26 cellular contexts compared by ENCODE assay signal in the genomic region with DNA sequence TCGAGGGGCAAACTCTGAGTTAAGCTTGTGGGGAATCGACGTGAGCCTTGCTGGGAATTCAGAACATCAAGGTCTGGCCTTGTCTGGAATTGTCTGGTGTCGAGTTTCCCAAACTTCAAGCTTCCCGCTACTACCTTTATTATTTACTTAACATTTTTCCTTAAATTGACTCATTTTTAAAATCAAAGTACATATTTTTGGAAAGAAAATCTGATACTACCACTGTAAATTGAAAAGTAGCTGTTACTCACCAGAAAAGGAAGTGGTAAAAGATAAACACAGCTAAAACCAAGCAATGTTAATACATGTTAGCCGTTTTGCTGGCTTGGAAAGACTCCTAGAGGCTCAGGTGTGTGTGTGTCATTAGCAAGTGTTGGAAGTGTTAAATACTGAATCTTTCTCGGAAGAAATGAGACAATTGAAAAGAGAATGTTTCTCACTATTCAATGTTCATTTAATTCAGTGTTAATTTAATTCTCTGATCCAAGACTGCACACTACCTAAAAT. TPM values are rescaled to one million over a fixed set of nuclear protein-coding genes. Genes with fewer than 3 reads are reported as not detected.
DNase-seq lines count a peak whose midpoint lies in the region; ATAC-seq and TF ChIP-seq lines count a peak whose summit lies in the region.
"Had no signal": no experiment of that assay in that cellular context is flagged by ENCODE, and none has a peak within 500 bp of the region (broad histone marks: within the 10 kb centered on the region; RNA-seq: fewer than 3 reads in every experiment).

No MANE protein-coding gene starts in this region.

- peaks cover 3% of the 10 kb centered on the region for H3K4me1 Mint-ChIP-seq in T-helper 1 cell treated with Interleukin-12 subunit alpha and Interleukin-12 subunit beta and Interleukin-4 antibody, amounts not matched to agents 30 μg/mL and 1 μg/mL, for 36 hours (ENCODE audit: low read depth)
- H3K4me1 Mint-ChIP-seq in WTC11 (peaks cover 33% of the 10 kb centered on the region), T-cell (peaks cover 9 to 14% (median 13%) of the 10 kb centered on the region in 3 donors)

- POLR2A ChIA-PET in WTC11 (lab: Charles Lee) (no interaction called here), T-cell (lab: Charles Lee) (no interaction called here)

- peaks cover 3% of the 10 kb centered on the region for H3K9me3 Mint-ChIP-seq in T-helper 1 cell treated with Interleukin-12 subunit alpha and Interleukin-12 subunit beta and Interleukin-4 antibody, amounts not matched to agents 30 μg/mL and 1 μg/mL, for 36 hours
- peaks cover 20% of the 10 kb centered on the region for H3K9me3 Mint-ChIP-seq in WTC11
- H3K9me3 Mint-ChIP-seq in T-cell = peaks cover 0 to 7% (median 4%) of the 10 kb centered on the region in 3 donors
- H3K9me3 Mint-ChIP-seq: activated CD4-positive, alpha-beta memory T cell treated with anti-CD3 and anti-CD28 coated beads, Interleukin-2, amount 10 ng/mL, durations not matched to agents 7 days and 5 days had no signal

- ATAC-seq in WTC11 (no peak), T-cell (replicated peaks in 1 of 4) (no peak)
- no peak for ATAC-seq in stimulated activated naive CD8-positive, alpha-beta T cell treated with anti-CD3 and anti-CD28 coated beads, Interleukin-15, Interleukin-2, amounts not matched to agents 100 U/mL and 50 U/mL, for 24 hours
- ATAC-seq: GM12878; left colon; stimulated activated memory B cell treated with anti-CD40 and anti-IgM and Interleukin-4, amounts not matched to agents 10 μg/mL and 1 μg/mL and 100 μg/mL, for 72 hours had no signal

- peaks cover 62% of the 10 kb centered on the region for H3K27me3 Mint-ChIP-seq in T-helper 1 cell treated with Interleukin-12 subunit alpha and Interleukin-12 subunit beta and Interleukin-4 antibody, amounts not matched to agents 30 μg/mL and 1 μg/mL, for 36 hours (ENCODE audit: low read depth)
- H3K27me3 Mint-ChIP-seq in WTC11 (ENCODE audit: low read depth) = peaks cover 79% of the 10 kb centered on the region
- peaks cover 42 to 57% of the 10 kb centered on the region in 2 donors for H3K27me3 Mint-ChIP-seq in T-cell

- no peak overlapping the region for H3K4me3 Mint-ChIP-seq in T-helper 1 cell treated with Interleukin-12 subunit alpha and Interleukin-12 subunit beta and Interleukin-4 antibody, amounts not matched to agents 30 μg/mL and 1 μg/mL, for 36 hours
- H3K4me3 Mint-ChIP-seq in WTC11 (peak overlapping the region; percentile 82), T-cell (no peak overlapping the region)
- H3K4me3 Mint-ChIP-seq: activated CD4-positive, alpha-beta memory T cell treated with anti-CD3 and anti-CD28 coated beads, Interleukin-2, amount 10 ng/mL, durations not matched to agents 7 days and 5 days; activated naive CD8-positive, alpha-beta T cell; stimulated activated memory B cell treated with anti-CD40 and anti-IgM and Interleukin-4, amounts not matched to agents 10 μg/mL and 1 μg/mL and 100 μg/mL, for 72 hours had no signal

- CTCF ChIA-PET in WTC11 (lab: Charles Lee) = interaction anchor here (1.9 kb wide), 1 partner anchor 10 kb away, joined by 11 read pairs; no protein-coding TSS in a partner anchor
- CTCF ChIA-PET in T-cell (lab: Charles Lee) = no interaction called here

- peaks cover 5% of the 10 kb centered on the region for H3K36me3 Mint-ChIP-seq in T-helper 1 cell treated with Interleukin-12 subunit alpha and Interleukin-12 subunit beta and Interleukin-4 antibody, amounts not matched to agents 30 μg/mL and 1 μg/mL, for 36 hours (ENCODE audit: low read depth)
- H3K36me3 Mint-ChIP-seq in WTC11 (peaks cover 7% of the 10 kb centered on the region), T-cell (no peaks in the 10 kb centered on the region)
- H3K36me3 Mint-ChIP-seq: activated naive CD8-positive, alpha-beta T cell had no signal

- peak overlapping the region; percentile 15 for H3K27ac Mint-ChIP-seq in T-helper 1 cell treated with Interleukin-12 subunit alpha and Interleukin-12 subunit beta and Interleukin-4 antibody, amounts not matched to agents 30 μg/mL and 1 μg/mL, for 36 hours
- H3K27ac Mint-ChIP-seq in WTC11 (no peak overlapping the region), T-cell (no peak overlapping the region)
- H3K27ac Mint-ChIP-seq: activated CD4-positive, alpha-beta memory T cell treated with anti-CD3 and anti-CD28 coated beads, Interleukin-2, amount 10 ng/mL, durations not matched to agents 7 days and 5 days; activated naive CD8-positive, alpha-beta T cell; stimulated activated memory B cell treated with anti-CD40 and anti-IgM and Interleukin-4, amounts not matched to agents 10 μg/mL and 1 μg/mL and 100 μg/mL, for 72 hours had no signal

- no peak for TF ChIP-seq CTCF in WTC11 (IDR thresholded peaks at IDR 0.05)
- no peak for TF ChIP-seq CTCF in fibroblast of the aortic adventitia (IDR thresholded peaks at IDR 0.05; ENCODE audit: insufficient read depth, low read length)

- DNase-seq in T-helper 1 cell (no peak), WTC11 (ENCODE audit: low spot score) (no peak), fibroblast of the aortic adventitia (ENCODE audit: low read depth) (peak; percentile 20), cerebellar cortex (ENCODE audit: low spot score) (no peak), T-cell (no peak), NCI-H1048 (lab: John Stamatoyannopoulos, UW) (no peak)
- no peak for DNase-seq in stimulated activated naive CD8-positive, alpha-beta T cell treated with anti-CD3 and anti-CD28 coated beads, Interleukin-15, Interleukin-2, amounts not matched to agents 100 U/mL and 50 U/mL, for 24 hours
- DNase-seq: 8988T; activated CD4-positive, alpha-beta memory T cell treated with anti-CD3 and anti-CD28 coated beads, Interleukin-2, amount 10 ng/mL, durations not matched to agents 7 days and 5 days; activated CD4-positive, alpha-beta T cell treated with anti-CD3 and anti-CD28 coated beads for 1 hour; aorta; dorsolateral prefrontal cortex; KBM-7; left colon; MM.1S; NCI-H1436; NCI-H748 treated with DMSO at 0.1 percent for 48 hours; sigmoid colon; stimulated activated CD4-positive, alpha-beta T cell treated with anti-CD3 and anti-CD28 coated beads, Interleukin-4, amount 100 ng/mL, for 4 hours had no signal

- no peak overlapping the region for H3K4me3 ChIP-seq in fibroblast of the aortic adventitia (ENCODE audit: low read depth, low read length)
- H3K4me3 ChIP-seq: dorsolateral prefrontal cortex, GM12878, prostate gland, sigmoid colon, SJSA1 had no signal

TF ChIP-seq in WTC11, 78 proteins besides CTCF, POLR2A, EP300 and RAD21:
- TF ChIP-seq ZNF232 (CRISPR knock-in tag; IDR thresholded peaks at IDR 0.05) = no peak
- no peak for TF ChIP-seq ATF2 (CRISPR knock-in tag; IDR thresholded peaks at IDR 0.05; ENCODE audit: borderline replicate concordance, low read depth)

RNA-seq across cellular contexts. Expression of gene IRX3, which starts 5.4 kb away (rescaled TPM):
- total RNA-seq in WTC11 (2021) (1.1 to 2.2 TPM (median 1.6 TPM) in 3 replicates), fibroblast of the aortic adventitia (ENCODE audit: low replicate concordance) (0.09 and 1.8 TPM in 2 replicates), T-cell (under 1 TPM in 2 of 5 donors, not detected in 3; 0.19 to 0.35 TPM)
- total RNA-seq: endothelial cell of umbilical vein, GM12878 had no signal
